1 cellular context compared by ENCODE assay signal in the genomic region with DNA sequence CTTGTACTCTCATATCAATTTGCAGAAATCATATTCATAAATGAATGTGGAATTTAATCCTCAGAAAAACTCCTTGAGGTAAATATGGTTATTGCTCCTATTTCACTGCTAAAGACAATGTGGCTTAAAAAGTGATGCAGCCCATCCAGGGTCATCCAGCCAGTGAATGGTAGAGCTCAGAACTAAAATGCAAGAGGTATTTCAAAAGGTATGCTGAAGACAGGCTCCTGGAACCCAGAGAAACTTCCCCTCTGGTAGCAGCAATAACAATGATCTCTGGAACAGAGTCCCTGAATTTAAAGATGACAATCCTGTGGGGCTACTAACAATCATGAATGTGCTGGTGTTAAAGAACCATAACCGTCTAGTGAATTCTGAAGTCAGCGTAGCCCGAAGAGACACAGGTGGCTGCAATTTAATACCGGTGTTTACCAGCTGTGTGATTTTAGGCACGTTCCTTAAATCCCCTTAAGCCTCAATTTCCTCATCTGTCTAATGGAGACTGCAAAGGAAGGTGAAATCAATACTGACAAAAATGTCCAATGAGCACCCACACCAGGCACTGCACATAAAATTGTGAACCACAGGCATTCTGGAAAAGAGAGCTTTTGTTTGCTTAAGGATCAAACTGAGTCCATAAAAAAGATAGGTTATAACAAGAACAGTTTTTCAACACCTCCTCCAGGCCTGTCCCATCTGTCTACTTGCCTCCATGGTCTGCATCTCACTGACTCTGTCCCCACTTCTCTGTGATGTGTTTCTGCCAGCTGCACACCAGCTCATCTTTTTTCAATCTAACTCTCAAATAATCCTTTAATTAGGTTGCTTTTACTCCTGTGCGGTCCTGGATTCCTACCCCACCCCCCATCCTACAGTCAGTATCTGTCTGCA.
TF ChIP-seq lines count a peak whose summit lies in the region.

No MANE protein-coding gene starts in this region.

TF ChIP-seq in WTC11, 78 proteins besides CTCF, POLR2A, EP300 and RAD21 (continued from another document):
- TF ChIP-seq, protein P1, sequence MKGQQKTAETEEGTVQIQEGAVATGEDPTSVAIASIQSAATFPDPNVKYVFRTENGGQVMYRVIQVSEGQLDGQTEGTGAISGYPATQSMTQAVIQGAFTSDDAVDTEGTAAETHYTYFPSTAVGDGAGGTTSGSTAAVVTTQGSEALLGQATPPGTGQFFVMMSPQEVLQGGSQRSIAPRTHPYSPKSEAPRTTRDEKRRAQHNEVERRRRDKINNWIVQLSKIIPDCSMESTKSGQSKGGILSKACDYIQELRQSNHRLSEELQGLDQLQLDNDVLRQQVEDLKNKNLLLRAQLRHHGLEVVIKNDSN (CRISPR knock-in tag; IDR thresholded peaks at IDR 0.05): no peak
- TF ChIP-seq, protein P2, sequence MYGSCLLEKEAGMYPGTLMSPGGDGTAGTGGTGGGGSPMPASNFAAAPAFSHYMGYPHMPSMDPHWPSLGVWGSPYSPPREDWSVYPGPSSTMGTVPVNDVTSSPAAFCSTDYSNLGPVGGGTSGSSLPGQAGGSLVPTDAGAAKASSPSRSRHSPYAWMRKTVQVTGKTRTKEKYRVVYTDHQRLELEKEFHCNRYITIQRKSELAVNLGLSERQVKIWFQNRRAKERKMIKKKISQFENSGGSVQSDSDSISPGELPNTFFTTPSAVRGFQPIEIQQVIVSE (CRISPR knock-in tag; IDR thresholded peaks at IDR 0.05; ENCODE audit: borderline replicate concordance): no peak
